In the genomic region with DNA sequence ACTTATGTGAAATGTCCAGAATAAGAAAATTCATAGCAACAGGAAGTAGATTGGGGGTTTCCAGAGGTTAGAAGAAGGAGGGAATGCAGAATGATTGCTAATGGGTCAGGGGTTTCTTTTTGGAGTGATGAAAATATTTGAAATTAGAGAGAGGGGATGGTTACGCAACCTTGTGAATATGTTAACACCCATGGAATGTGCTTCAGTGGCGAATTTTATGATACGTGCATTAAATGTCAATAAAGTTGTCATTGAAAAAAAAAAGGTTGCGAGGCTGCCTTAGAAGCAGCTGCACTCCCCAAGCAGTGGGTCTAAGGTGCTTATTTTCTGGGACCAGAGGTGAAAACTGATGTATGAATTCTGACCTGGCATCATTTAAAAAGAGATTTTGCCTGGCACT, we compare ENCODE assay signal across 25 cellular contexts.
A peak's percentile ranks its signal among the peaks of the same experiment; 100 is the strongest.
DNase-seq lines count a peak whose midpoint lies in the region; ATAC-seq, FAIRE-seq and TF ChIP-seq lines count a peak whose summit lies in the region.
"Had no signal": no experiment of that assay in that cellular context is flagged by ENCODE, and none has a peak within 500 bp of the region (broad histone marks: within the 10 kb centered on the region; RNA-seq: fewer than 3 reads in every experiment).

No MANE protein-coding gene starts in this region.

- DNase-seq in HepG2 (ENCODE audit: low spot score): no peak
- no peak for DNase-seq in right lobe of liver
- no peak for DNase-seq in RWPE1 (ENCODE audit: low spot score)
- DNase-seq in fibroblast of villous mesenchyme (ENCODE audit: low read depth): peak; percentile 48
- no peak for DNase-seq in hypothalamus (lab: John Stamatoyannopoulos, UW)
- no peak for DNase-seq in right atrium auricular region (ENCODE audit: low spot score)
- no peak for DNase-seq in hepatic stellate cell (ENCODE audit: low spot score)
- DNase-seq in tibial artery: no peak
- DNase-seq: C1 segment of cervical spinal cord; Calu3; CD8-positive, alpha-beta memory T cell; DMS153; KBM-7; NCI-H1092 treated with DMSO at 0.1 percent for 48 hours; NCI-H1436 treated with DMSO at 0.1 percent for 48 hours; NCI-H1930; NCI-H2227 treated with DMSO at 0.1 percent for 48 hours; NCI-H510A treated with DMSO at 0.1 percent for 48 hours; NCI-H748 treated with DMSO at 0.1 percent for 48 hours had no signal

- FAIRE-seq in HepG2 (lab: Jason Lieb, UNC): no peak
- FAIRE-seq: G401.6, GM18507, GM19239 had no signal

- in situ Hi-C loops in HepG2 (cut with HindIII; ENCODE audit: extremely low pct_ligation_motif_present, low pct_unique_long_range_greater_than_20kb): no loop called here

- H3K4me3 ChIP-seq in HepG2 (replicated peaks in 1 of 3; ENCODE audit: insufficient read depth in 1 of 3, low read depth in 2 of 3, low read length in 3 of 3) (no peak overlapping the region), right lobe of liver (no peak overlapping the region), fibroblast of villous mesenchyme (ENCODE audit: low read depth, low read length) (no peak overlapping the region), right atrium auricular region (no peak overlapping the region), tibial artery (no peak overlapping the region)
- H3K4me3 ChIP-seq: HAP-1, SJSA1 had no signal

- no peak for TF ChIP-seq CTCF in HepG2 (CRISPR knock-in tag; IDR thresholded peaks at IDR 0.05)
- no peak for TF ChIP-seq CTCF in right lobe of liver (IDR thresholded peaks at IDR 0.05)
- TF ChIP-seq CTCF in RWPE1 (conservative IDR thresholded peaks at IDR 0.05; ENCODE audit: low read depth): no peak
- no peak for TF ChIP-seq CTCF in fibroblast of villous mesenchyme (IDR thresholded peaks at IDR 0.05; ENCODE audit: insufficient read depth, low read depth, low read length)
- TF ChIP-seq CTCF in right atrium auricular region (IDR thresholded peaks at IDR 0.05): no peak
- TF ChIP-seq CTCF in tibial artery (IDR thresholded peaks at IDR 0.05): no peak

- H3K36me3 ChIP-seq in HepG2 (replicated peaks in 1 of 2; ENCODE audit: control insufficient read depth in 1 of 2, insufficient read depth in 2 of 2, low read length in 2 of 2) (no peaks in the 10 kb centered on the region), right lobe of liver (no peaks in the 10 kb centered on the region), right atrium auricular region (no peaks in the 10 kb centered on the region), tibial artery (no peaks in the 10 kb centered on the region)
- H3K36me3 ChIP-seq: HAP-1, SJSA1 had no signal

- H2AFZ ChIP-seq in HepG2 (ENCODE audit: low read length): no peak overlapping the region

- CTCF ChIA-PET in HepG2 (lab: Yijun Ruan, JAX; ENCODE audit: low intra/inter-chr PET ratio, low total read pairs): no interaction called here
- CTCF ChIA-PET in RWPE1 (lab: Yijun Ruan, JAX): no interaction called here

- WGBS in HepG2 (ENCODE audit: low lambda C conversion rate): 77% methylated on average over 4 of the region's 4 CpGs
- WGBS in right lobe of liver (ENCODE audit: insufficient coverage, low coverage, low lambda C conversion rate, missing lambda C conversion rate): 74% methylated on average over 4 of the region's 4 CpGs

- no peak overlapping the region for H3K27ac ChIP-seq in HepG2 (ENCODE audit: extremely low read length, insufficient read depth, low read length)
- no peak overlapping the region for H3K27ac ChIP-seq in right lobe of liver
- H3K27ac ChIP-seq in RWPE1: 0 out of 2 replicates have a peak overlapping the region, but pooled peaks have one; percentile 19
- no peak overlapping the region for H3K27ac ChIP-seq in right atrium auricular region
- no peak overlapping the region for H3K27ac ChIP-seq in tibial artery
- H3K27ac ChIP-seq: 22Rv1, SJSA1 had no signal

- POLR2A ChIA-PET in HepG2 (lab: Yijun Ruan, JAX): no interaction called here
- POLR2A ChIA-PET in RWPE1 (lab: Yijun Ruan, JAX; ENCODE audit: low non-redundant PET): no interaction called here

- peaks cover 9% of the 10 kb centered on the region for H3K4me1 ChIP-seq in HepG2 (ENCODE audit: insufficient read depth, low read length)
- no peaks in the 10 kb centered on the region for H3K4me1 ChIP-seq in right lobe of liver
- H3K4me1 ChIP-seq in right atrium auricular region: no peaks in the 10 kb centered on the region
- no peaks in the 10 kb centered on the region for H3K4me1 ChIP-seq in tibial artery
- H3K4me1 ChIP-seq: HAP-1 had no signal

- TF ChIP-seq POLR2A in HepG2 (IDR thresholded peaks at IDR 0.05; ENCODE audit: insufficient read depth in 1 of 2, low read depth in 2 of 2, low read length in 2 of 2): no peak
- no peak for TF ChIP-seq POLR2A in right lobe of liver (IDR thresholded peaks at IDR 0.05)

- BruUV-seq in HepG2 (replicated peaks; lab: Mats Ljungman, UMichigan): no TSS peak

- no peak overlapping the region for H3K4me2 ChIP-seq in HepG2 (ENCODE audit: low read depth, low read length)

- no peak overlapping the region for H3K9ac ChIP-seq in HepG2 (ENCODE audit: insufficient read depth, low read depth, low read length)

- H3K9me3 ChIP-seq in HepG2 (ENCODE audit: low read length) (no peaks in the 10 kb centered on the region), right lobe of liver (no peaks in the 10 kb centered on the region), right atrium auricular region (no peaks in the 10 kb centered on the region), tibial artery (no peaks in the 10 kb centered on the region)
- H3K9me3 ChIP-seq: HAP-1, SJSA1 had no signal

- no peak for TF ChIP-seq RAD21 in HepG2 (CRISPR knock-in tag; IDR thresholded peaks at IDR 0.05)

- intact Hi-C loops in HepG2 (cut with micrococcal nuclease; ENCODE audit: unreplicated experiment) (no loop called here), right lobe of liver (cut with DNase I) (loop anchor here in 1 of 2 donors (10.0 kb wide), 1 partner anchor 64 kb away; the partner anchor contains the start of gene SUB1), tibial artery (cut with DNase I; ENCODE audit: low total_unique reads) (no loop called here)

- 0 out of 5 replicates have a peak, but pooled peaks cover 0 to 1% of the 10 kb centered on the region in 2 experiments for H3K27me3 ChIP-seq in HepG2 (ENCODE audit: control insufficient read depth in 1 of 2, insufficient read depth in 2 of 2, low read length in 2 of 2)
- H3K27me3 ChIP-seq in right lobe of liver: no peaks in the 10 kb centered on the region
- H3K27me3 ChIP-seq in right atrium auricular region: no peaks in the 10 kb centered on the region
- H3K27me3 ChIP-seq in tibial artery: no peaks in the 10 kb centered on the region
- H3K27me3 ChIP-seq: SJSA1 had no signal

- no peak for TF ChIP-seq EP300 in HepG2 (IDR thresholded peaks at IDR 0.05; ENCODE audit: low read depth in 2 of 2, low read length in 2 of 2)
- no peak for TF ChIP-seq EP300 in HepG2 (CRISPR knock-in tag; IDR thresholded peaks at IDR 0.05; ENCODE audit: borderline replicate concordance)

- ATAC-seq in HepG2 (no peak), right lobe of liver (no peak)

- H3K79me2 ChIP-seq in HepG2 (ENCODE audit: insufficient read depth, low read length): no peaks in the 10 kb centered on the region

- no peaks in the 10 kb centered on the region for H4K20me1 ChIP-seq in HepG2 (ENCODE audit: insufficient read depth, low read length)

TF ChIP-seq in HepG2, 621 proteins besides CTCF, POLR2A, EP300 and RAD21 (continues in another document):
- peak; percentile 80 for TF ChIP-seq CEBPB (IDR thresholded peaks at IDR 0.05; ENCODE audit: borderline replicate concordance, low read depth, low read length)
